In genomic region chr21:42414553-42414927, GRCh38 we compare ENCODE assay signal across 1 cellular context.
TF ChIP-seq lines count a peak whose summit lies in the region.

No MANE protein-coding gene starts in this region.

TF ChIP-seq in GM12878, 131 proteins besides CTCF, POLR2A, EP300 and RAD21:
- TF ChIP-seq KDM1A (IDR thresholded peaks at IDR 0.05; ENCODE audit: borderline replicate concordance): no peak
- TF ChIP-seq, protein P1, sequence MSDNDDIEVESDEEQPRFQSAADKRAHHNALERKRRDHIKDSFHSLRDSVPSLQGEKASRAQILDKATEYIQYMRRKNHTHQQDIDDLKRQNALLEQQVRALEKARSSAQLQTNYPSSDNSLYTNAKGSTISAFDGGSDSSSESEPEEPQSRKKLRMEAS (IDR thresholded peaks at IDR 0.05; ENCODE audit: low read depth, low read length): no peak
- no peak for TF ChIP-seq RELA (IDR thresholded peaks at IDR 0.05; ENCODE audit: borderline replicate concordance, partially characterized antibody)
- no peak for TF ChIP-seq JUND (IDR thresholded peaks at IDR 0.05; ENCODE audit: low read depth, low read length)
- TF ChIP-seq, protein P2, sequence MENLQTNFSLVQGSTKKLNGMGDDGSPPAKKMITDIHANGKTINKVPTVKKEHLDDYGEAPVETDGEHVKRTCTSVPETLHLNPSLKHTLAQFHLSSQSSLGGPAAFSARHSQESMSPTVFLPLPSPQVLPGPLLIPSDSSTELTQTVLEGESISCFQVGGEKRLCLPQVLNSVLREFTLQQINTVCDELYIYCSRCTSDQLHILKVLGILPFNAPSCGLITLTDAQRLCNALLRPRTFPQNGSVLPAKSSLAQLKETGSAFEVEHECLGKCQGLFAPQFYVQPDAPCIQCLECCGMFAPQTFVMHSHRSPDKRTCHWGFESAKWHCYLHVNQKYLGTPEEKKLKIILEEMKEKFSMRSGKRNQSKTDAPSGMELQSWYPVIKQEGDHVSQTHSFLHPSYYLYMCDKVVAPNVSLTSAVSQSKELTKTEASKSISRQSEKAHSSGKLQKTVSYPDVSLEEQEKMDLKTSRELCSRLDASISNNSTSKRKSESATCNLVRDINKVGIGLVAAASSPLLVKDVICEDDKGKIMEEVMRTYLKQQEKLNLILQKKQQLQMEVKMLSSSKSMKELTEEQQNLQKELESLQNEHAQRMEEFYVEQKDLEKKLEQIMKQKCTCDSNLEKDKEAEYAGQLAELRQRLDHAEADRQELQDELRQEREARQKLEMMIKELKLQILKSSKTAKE (IDR thresholded peaks at IDR 0.05; ENCODE audit: low read depth, poor library complexity, severe bottlenecking): no peak
